ENCODE assay signal across 17 cellular contexts in the genomic region with DNA sequence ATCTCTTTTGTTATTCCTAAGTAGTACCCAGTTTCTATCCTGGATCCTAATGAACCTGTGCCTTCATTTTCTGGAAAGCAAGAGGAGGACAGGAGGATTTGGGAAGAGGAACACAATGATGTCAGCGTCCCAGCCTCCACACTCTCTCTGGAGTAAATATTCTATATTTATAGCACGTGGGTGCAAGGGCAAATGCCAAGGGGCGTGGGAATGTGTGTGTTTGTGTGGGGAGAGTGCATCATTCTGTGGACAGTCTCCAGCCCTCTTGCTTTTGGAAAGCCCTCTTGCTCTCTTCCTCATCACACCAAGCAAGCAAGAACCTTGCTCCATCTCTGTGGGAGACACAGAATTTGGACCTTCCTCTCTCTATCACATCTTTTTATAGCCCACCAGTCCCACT.
"Had no signal": no experiment of that assay in that cellular context is flagged by ENCODE, and none has a peak within 500 bp of the region (broad histone marks: within the 10 kb centered on the region; RNA-seq: fewer than 3 reads in every experiment).

No MANE protein-coding gene starts in this region.

- H3K27ac ChIP-seq: ascending aorta, coronary artery, neutrophil, pancreas, thoracic aorta had no signal

- H3K4me1 ChIP-seq: ascending aorta had no signal

- H3K9me3 ChIP-seq: neutrophil, pancreas had no signal

- H3K27me3 ChIP-seq: ascending aorta, neutrophil, pancreas had no signal

- H3K27me3 Mint-ChIP-seq: stimulated activated memory B cell treated with anti-CD40 and anti-IgM and Interleukin-4, amounts not matched to agents 10 μg/mL and 1 μg/mL and 100 μg/mL, for 72 hours had no signal

- DNase-seq: activated CD4-positive, alpha-beta T cell treated with anti-CD3 and anti-CD28 coated beads, Interleukin-2, amount 50 U/mL, for 1 hour; activated CD4-positive, CD25-positive, alpha-beta regulatory T cell treated with anti-CD3 and anti-CD28 coated beads, Interleukin-2, amount 50 U/mL, for 72 hours; activated CD8-positive, alpha-beta memory T cell treated with anti-CD3 and anti-CD28 coated beads, Interleukin-2, amount 50 U/mL, for 4 hours; activated naive CD4-positive, alpha-beta T cell treated with anti-CD3 and anti-CD28 coated beads for 36 hours; activated T-cell treated with anti-CD3 and anti-CD28 coated beads, Interleukin-2, amount 50 U/mL, for 4 hours; effector CD4-positive, alpha-beta T cell; mammary epithelial cell; natural killer cell; pancreas; stimulated activated CD4-positive, alpha-beta T cell treated with anti-CD3 and anti-CD28 coated beads, Interleukin-4, amount 100 ng/mL, for 4 hours had no signal

- H3K4me3 ChIP-seq: ascending aorta, coronary artery, pancreas, thoracic aorta had no signal

- ATAC-seq: activated T-cell treated with anti-CD3 and anti-CD28 coated beads, Interleukin-2, amount 50 U/mL, for 4 hours; left lobe of liver; natural killer cell; sciatic nerve; stimulated activated memory B cell treated with anti-CD40 and anti-IgM and Interleukin-4, amounts not matched to agents 10 μg/mL and 1 μg/mL and 100 μg/mL, for 72 hours had no signal

- H3K4me3 Mint-ChIP-seq: activated naive CD4-positive, alpha-beta T cell treated with anti-CD3 and anti-CD28 coated beads for 36 hours; activated T-cell treated with anti-CD3 and anti-CD28 coated beads, Interleukin-2, amount 50 U/mL, for 4 hours; natural killer cell; stimulated activated memory B cell treated with anti-CD40 and anti-IgM and Interleukin-4, amounts not matched to agents 10 μg/mL and 1 μg/mL and 100 μg/mL, for 72 hours had no signal

- H3K36me3 ChIP-seq: pancreas had no signal

- H3K9me3 Mint-ChIP-seq: activated T-cell treated with anti-CD3 and anti-CD28 coated beads, Interleukin-2, amount 50 U/mL, for 4 hours; natural killer cell had no signal

- H3K27ac Mint-ChIP-seq: activated naive CD4-positive, alpha-beta T cell treated with anti-CD3 and anti-CD28 coated beads for 36 hours; natural killer cell; stimulated activated memory B cell treated with anti-CD40 and anti-IgM and Interleukin-4, amounts not matched to agents 10 μg/mL and 1 μg/mL and 100 μg/mL, for 72 hours had no signal
